18 cellular contexts compared by ENCODE assay signal in genomic region chr18:42828881-42829280, GRCh38.
"Had no signal": no experiment of that assay in that cellular context is flagged by ENCODE, and none has a peak within 500 bp of the region (broad histone marks: within the 10 kb centered on the region; RNA-seq: fewer than 3 reads in every experiment).

No MANE protein-coding gene starts in this region.

- DNase-seq: Kasumi-1; MM.1S; NCI-H1092 treated with DMSO at 0.1 percent for 48 hours; NCI-H1436; NCI-H187; NCI-H2029; NCI-H2081 treated with DMSO at 0.1 percent for 48 hours; NCI-H226; NCI-H446; NCI-H510A; NCI-H774; NK-92 treated with Interleukin-12 subunit alpha and Interleukin-12 subunit beta, amount 100 ng/mL, for 24 hours; PC-3; SK-N-SH; SW 1271; T-cell had no signal

- ATAC-seq: K562, Panc1, PC-3, T-cell had no signal
